In the genomic region with DNA sequence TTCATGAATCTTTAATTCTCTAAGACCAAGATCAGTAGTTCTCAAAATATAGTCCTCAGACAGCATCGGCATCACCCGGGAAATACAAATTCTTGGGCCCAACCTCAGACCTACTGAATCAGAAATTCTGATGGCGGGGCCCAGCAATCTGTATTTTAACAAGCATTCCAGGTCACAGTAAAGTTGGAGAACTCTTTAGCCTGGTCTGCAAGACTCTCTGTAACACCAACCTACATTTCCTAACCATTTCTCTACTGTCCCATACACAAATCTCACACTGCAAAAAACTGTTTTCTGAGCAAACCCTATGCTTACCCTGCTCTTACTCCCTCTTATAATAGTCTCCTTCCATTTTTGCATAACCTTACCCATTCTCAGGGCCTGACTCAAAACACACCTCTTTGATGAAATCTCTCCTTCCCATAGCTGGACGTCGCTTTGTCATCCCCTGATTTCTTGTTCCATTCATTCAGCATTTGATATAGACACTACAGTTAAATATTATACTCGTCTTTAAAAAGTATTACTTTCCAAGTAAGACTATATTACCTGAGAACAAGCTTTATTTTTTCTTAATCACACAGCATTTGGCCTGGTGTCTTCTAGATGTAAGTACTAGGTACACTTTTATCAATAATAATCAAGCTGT, we compare ENCODE assay signal across 14 cellular contexts.
DNase-seq lines count a peak whose midpoint lies in the region; ATAC-seq and TF ChIP-seq lines count a peak whose summit lies in the region.
"Had no signal": no experiment of that assay in that cellular context is flagged by ENCODE, and none has a peak within 500 bp of the region (broad histone marks: within the 10 kb centered on the region; RNA-seq: fewer than 3 reads in every experiment).

No MANE protein-coding gene starts in this region.

- peaks cover 4% of the 10 kb centered on the region for H3K36me3 ChIP-seq in H7 (replicated peaks; ENCODE audit: control insufficient read depth, insufficient read depth, low read length)

- H3K4me3 Mint-ChIP-seq in T-helper 17 cell = no peak overlapping the region
- H3K4me3 Mint-ChIP-seq: activated naive CD4-positive, alpha-beta T cell treated with anti-CD3 and anti-CD28 coated beads, Interleukin-2, amount 10 ng/mL, durations not matched to agents 7 days and 5 days had no signal

- ATAC-seq in GM18505 (IDR thresholded peaks at IDR 0.05; ENCODE audit: unreplicated experiment) (peak; percentile 39), GM19395 (IDR thresholded peaks at IDR 0.05; ENCODE audit: unreplicated experiment) (peak; percentile 55), HG02885 (IDR thresholded peaks at IDR 0.05; ENCODE audit: poor library complexity, unreplicated experiment) (peak; percentile 61), T-helper 17 cell (no peak)
- ATAC-seq: HCT116, mucosa of descending colon had no signal

- peaks cover 14% of the 10 kb centered on the region for H3K36me3 Mint-ChIP-seq in T-helper 17 cell (ENCODE audit: low read depth)

- TF ChIP-seq POLR2A in GM18505 (IDR thresholded peaks at IDR 0.05; ENCODE audit: borderline replicate concordance, extremely low read depth, insufficient read depth, insufficient read length) = no peak

- no peaks in the 10 kb centered on the region for H3K9me3 ChIP-seq in T-helper 17 cell (ENCODE audit: control insufficient read depth, low read length, poor library complexity, severe bottlenecking)
- H3K9me3 ChIP-seq: mucosa of descending colon, suprapubic skin had no signal

- intact Hi-C loops in cardiac septum (cut with DNase I) = no loop called here

- H3K27me3 Mint-ChIP-seq in T-helper 17 cell = no peaks in the 10 kb centered on the region
- H3K27me3 Mint-ChIP-seq: activated naive CD4-positive, alpha-beta T cell treated with anti-CD3 and anti-CD28 coated beads, Interleukin-2, amount 10 ng/mL, durations not matched to agents 7 days and 5 days had no signal

- peak overlapping the region; percentile 90 for H3K27ac Mint-ChIP-seq in T-helper 17 cell

- no peak overlapping the region for H3K4me3 ChIP-seq in H7 (ENCODE audit: insufficient read depth, low read depth, low read length)
- H3K4me3 ChIP-seq: dorsolateral prefrontal cortex, mucosa of descending colon, suprapubic skin had no signal

- DNase-seq in T-helper 17 cell = no peak
- DNase-seq in cardiac septum (ENCODE audit: low spot score) = no peak
- DNase-seq in NCI-H82 (lab: John Stamatoyannopoulos, UW) = no peak
- DNase-seq in H7 = no peak
- no peak for DNase-seq in amniotic stem cell (lab: John Stamatoyannopoulos, UW)
- DNase-seq: activated naive CD4-positive, alpha-beta T cell treated with anti-CD3 and anti-CD28 coated beads, Interleukin-2, amount 10 ng/mL, durations not matched to agents 7 days and 5 days; DMS 273 treated with DMSO at 0.1 percent for 48 hours had no signal

- H3K4me1 Mint-ChIP-seq in T-helper 17 cell = peaks cover 14% of the 10 kb centered on the region
- H3K4me1 Mint-ChIP-seq: activated naive CD4-positive, alpha-beta T cell treated with anti-CD3 and anti-CD28 coated beads, Interleukin-2, amount 10 ng/mL, durations not matched to agents 7 days and 5 days had no signal

- H3K27me3 ChIP-seq in H7 (ENCODE audit: control insufficient read depth, insufficient read depth, low read length) = no peaks in the 10 kb centered on the region
- H3K27me3 ChIP-seq: dorsolateral prefrontal cortex, suprapubic skin had no signal
